Comparison of ENCODE assay signal across 1 cellular context in the genomic region with DNA sequence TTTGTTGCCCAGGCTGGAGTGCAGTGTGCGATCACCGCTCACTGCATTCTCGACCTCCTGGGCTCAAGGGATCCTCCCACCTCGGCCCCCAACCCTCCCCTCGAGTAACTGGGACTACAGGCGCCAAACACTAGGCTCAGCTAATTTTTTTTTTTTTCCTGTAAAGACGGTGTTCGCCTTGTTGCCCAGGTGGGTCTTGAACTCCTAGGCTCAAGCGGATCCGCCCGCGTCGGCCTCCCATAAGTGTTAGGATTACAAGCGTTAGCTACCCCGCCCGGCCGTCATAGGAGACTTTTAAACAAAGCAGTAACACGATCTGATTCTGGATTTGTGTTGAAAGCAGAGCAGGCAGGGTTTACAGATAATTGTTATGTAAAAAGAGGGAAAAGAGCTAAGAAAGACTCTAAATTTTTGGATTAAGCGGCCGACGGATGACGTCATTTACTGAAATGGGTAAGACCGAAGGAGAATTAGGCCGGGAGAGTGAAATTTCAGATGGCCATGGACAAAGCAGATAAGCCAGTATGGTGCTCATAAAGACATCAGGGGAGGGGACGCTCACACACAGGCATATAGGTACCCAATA.
A peak's percentile ranks its signal among the peaks of the same experiment; 100 is the strongest.
TF ChIP-seq lines count a peak whose summit lies in the region.

No MANE protein-coding gene starts in this region.

TF ChIP-seq in K562, 482 proteins besides CTCF, POLR2A, EP300 and RAD21 (continued from another document and continues in another):
- TF ChIP-seq ZNF395 (CRISPR knock-in tag; IDR thresholded peaks at IDR 0.05): 0 out of 2 replicates have a peak, but pooled peaks have one; percentile 52
- no peak for TF ChIP-seq ZNF274 (IDR thresholded peaks at IDR 0.05; ENCODE audit: borderline replicate concordance, low read depth, low read length)
- no peak for TF ChIP-seq NR2C1 (IDR thresholded peaks at IDR 0.05)
- TF ChIP-seq NR2C1 (tag; IDR thresholded peaks at IDR 0.05): no peak
- no peak for TF ChIP-seq SMAD2 (IDR thresholded peaks at IDR 0.05; ENCODE audit: low read depth, low read length)
- no peak for TF ChIP-seq ZFP36 (IDR thresholded peaks at IDR 0.05; ENCODE audit: low read depth, low read length, partially characterized antibody)
- TF ChIP-seq ZKSCAN8 (CRISPR knock-in tag; IDR thresholded peaks at IDR 0.05): peak; percentile 73; the same call in 1 of the 2 replicates
- no peak for TF ChIP-seq RBFOX2 (IDR thresholded peaks at IDR 0.05; ENCODE audit: low read depth, low read length)
- no peak for TF ChIP-seq ZFPM2 (CRISPR knock-in tag; IDR thresholded peaks at IDR 0.05)
- TF ChIP-seq ZNF592 (IDR thresholded peaks at IDR 0.05): peak; percentile 22; the same call in 1 of the 2 replicates
- no peak for TF ChIP-seq ZNF717 (CRISPR knock-in tag; IDR thresholded peaks at IDR 0.05)
- TF ChIP-seq CCAR2 (IDR thresholded peaks at IDR 0.05; ENCODE audit: low read depth, low read length): no peak
- no peak for TF ChIP-seq NFXL1 (CRISPR knock-in tag; IDR thresholded peaks at IDR 0.05)
- peak; percentile 76; the same call in 1 of the 2 replicates for TF ChIP-seq ZC3H4 (CRISPR knock-in tag; IDR thresholded peaks at IDR 0.05; ENCODE audit: borderline replicate concordance)
- no peak for TF ChIP-seq ZNF695 (CRISPR knock-in tag; IDR thresholded peaks at IDR 0.05)
- TF ChIP-seq HES1 (IDR thresholded peaks at IDR 0.05; ENCODE audit: low read depth): no peak
- no peak for TF ChIP-seq MTF1 (CRISPR knock-in tag; IDR thresholded peaks at IDR 0.05; ENCODE audit: borderline replicate concordance)
- TF ChIP-seq, protein P1, sequence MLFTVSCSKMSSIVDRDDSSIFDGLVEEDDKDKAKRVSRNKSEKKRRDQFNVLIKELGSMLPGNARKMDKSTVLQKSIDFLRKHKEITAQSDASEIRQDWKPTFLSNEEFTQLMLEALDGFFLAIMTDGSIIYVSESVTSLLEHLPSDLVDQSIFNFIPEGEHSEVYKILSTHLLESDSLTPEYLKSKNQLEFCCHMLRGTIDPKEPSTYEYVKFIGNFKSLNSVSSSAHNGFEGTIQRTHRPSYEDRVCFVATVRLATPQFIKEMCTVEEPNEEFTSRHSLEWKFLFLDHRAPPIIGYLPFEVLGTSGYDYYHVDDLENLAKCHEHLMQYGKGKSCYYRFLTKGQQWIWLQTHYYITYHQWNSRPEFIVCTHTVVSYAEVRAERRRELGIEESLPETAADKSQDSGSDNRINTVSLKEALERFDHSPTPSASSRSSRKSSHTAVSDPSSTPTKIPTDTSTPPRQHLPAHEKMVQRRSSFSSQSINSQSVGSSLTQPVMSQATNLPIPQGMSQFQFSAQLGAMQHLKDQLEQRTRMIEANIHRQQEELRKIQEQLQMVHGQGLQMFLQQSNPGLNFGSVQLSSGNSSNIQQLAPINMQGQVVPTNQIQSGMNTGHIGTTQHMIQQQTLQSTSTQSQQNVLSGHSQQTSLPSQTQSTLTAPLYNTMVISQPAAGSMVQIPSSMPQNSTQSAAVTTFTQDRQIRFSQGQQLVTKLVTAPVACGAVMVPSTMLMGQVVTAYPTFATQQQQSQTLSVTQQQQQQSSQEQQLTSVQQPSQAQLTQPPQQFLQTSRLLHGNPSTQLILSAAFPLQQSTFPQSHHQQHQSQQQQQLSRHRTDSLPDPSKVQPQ (CRISPR knock-in tag; IDR thresholded peaks at IDR 0.05; ENCODE audit: borderline replicate concordance): no peak
- TF ChIP-seq ZNF175 (CRISPR knock-in tag; IDR thresholded peaks at IDR 0.05; ENCODE audit: low read depth): 0 out of 2 replicates have a peak, but pooled peaks have one; percentile 16
- no peak for TF ChIP-seq BRF1 (IDR thresholded peaks at IDR 0.05; ENCODE audit: borderline replicate concordance, extremely low read depth, insufficient read length)
- TF ChIP-seq, protein P2, sequence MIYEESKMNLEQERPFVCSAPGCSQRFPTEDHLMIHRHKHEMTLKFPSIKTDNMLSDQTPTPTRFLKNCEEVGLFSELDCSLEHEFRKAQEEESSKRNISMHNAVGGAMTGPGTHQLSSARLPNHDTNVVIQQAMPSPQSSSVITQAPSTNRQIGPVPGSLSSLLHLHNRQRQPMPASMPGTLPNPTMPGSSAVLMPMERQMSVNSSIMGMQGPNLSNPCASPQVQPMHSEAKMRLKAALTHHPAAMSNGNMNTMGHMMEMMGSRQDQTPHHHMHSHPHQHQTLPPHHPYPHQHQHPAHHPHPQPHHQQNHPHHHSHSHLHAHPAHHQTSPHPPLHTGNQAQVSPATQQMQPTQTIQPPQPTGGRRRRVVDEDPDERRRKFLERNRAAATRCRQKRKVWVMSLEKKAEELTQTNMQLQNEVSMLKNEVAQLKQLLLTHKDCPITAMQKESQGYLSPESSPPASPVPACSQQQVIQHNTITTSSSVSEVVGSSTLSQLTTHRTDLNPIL (CRISPR knock-in tag; IDR thresholded peaks at IDR 0.05): peak; percentile 67; the same call in 1 of the 2 replicates
- no peak for TF ChIP-seq RCOR1 (IDR thresholded peaks at IDR 0.05; ENCODE audit: borderline replicate concordance in 1 of 2, low read depth in 2 of 2, low read length in 2 of 2)
- TF ChIP-seq, protein P3, sequence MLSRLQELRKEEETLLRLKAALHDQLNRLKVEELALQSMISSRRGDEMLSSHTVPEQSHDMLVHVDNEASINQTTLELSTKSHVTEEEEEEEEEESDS (CRISPR knock-in tag; IDR thresholded peaks at IDR 0.05): no peak
- TF ChIP-seq RBM17 (IDR thresholded peaks at IDR 0.05; ENCODE audit: borderline replicate concordance, low read depth, low read length): no peak
- TF ChIP-seq POLR3A (IDR thresholded peaks at IDR 0.05; ENCODE audit: borderline replicate concordance, extremely low read depth, insufficient read depth, insufficient read length): no peak
- TF ChIP-seq ZNF830 (CRISPR knock-in tag; IDR thresholded peaks at IDR 0.05): no peak
- TF ChIP-seq POLR2B (IDR thresholded peaks at IDR 0.05; ENCODE audit: low read depth, partially characterized antibody): no peak
- TF ChIP-seq ZNF124 (CRISPR knock-in tag; IDR thresholded peaks at IDR 0.05): no peak
- TF ChIP-seq GABPA (tag; conservative IDR thresholded peaks at IDR 0.05; ENCODE audit: low read depth): no peak
- TF ChIP-seq NFYB (IDR thresholded peaks at IDR 0.05; ENCODE audit: extremely low read depth, insufficient read length): no peak
- TF ChIP-seq, protein P4, sequence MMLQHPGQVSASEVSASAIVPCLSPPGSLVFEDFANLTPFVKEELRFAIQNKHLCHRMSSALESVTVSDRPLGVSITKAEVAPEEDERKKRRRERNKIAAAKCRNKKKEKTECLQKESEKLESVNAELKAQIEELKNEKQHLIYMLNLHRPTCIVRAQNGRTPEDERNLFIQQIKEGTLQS (IDR thresholded peaks at IDR 0.05): peak; percentile 100
- TF ChIP-seq, protein P4 (CRISPR knock-in tag; conservative IDR thresholded peaks at IDR 0.05): peak; percentile 87
- peak; percentile 45; the same call in 1 of the 2 replicates for TF ChIP-seq CUX1 (CRISPR knock-in tag; IDR thresholded peaks at IDR 0.05)
- TF ChIP-seq PRMT5 (CRISPR knock-in tag; IDR thresholded peaks at IDR 0.05): no peak
- no peak for TF ChIP-seq ILF3 (IDR thresholded peaks at IDR 0.05; ENCODE audit: borderline replicate concordance)
- no peak for TF ChIP-seq CXXC5 (CRISPR knock-in tag; IDR thresholded peaks at IDR 0.05)
- no peak for TF ChIP-seq MYNN (IDR thresholded peaks at IDR 0.05)
- TF ChIP-seq MYNN (CRISPR knock-in tag; IDR thresholded peaks at IDR 0.05): no peak
- TF ChIP-seq ZNF311 (CRISPR knock-in tag; IDR thresholded peaks at IDR 0.05): no peak; the same call in 1 of the 2 replicates
- TF ChIP-seq, protein P5, sequence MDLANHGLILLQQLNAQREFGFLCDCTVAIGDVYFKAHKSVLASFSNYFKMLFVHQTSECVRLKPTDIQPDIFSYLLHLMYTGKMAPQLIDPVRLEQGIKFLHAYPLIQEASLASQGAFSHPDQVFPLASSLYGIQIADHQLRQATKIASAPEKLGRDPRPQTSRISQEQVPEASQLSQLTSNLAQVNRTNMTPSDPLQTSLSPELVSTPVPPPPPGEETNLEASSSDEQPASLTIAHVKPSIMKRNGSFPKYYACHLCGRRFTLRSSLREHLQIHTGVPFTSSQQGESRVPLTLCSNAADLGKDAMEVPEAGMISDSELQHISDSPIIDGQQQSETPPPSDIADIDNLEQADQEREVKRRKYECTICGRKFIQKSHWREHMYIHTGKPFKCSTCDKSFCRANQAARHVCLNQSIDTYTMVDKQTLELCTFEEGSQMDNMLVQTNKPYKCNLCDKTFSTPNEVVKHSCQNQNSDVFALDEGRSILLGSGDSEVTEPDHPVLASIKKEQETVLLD (IDR thresholded peaks at IDR 0.05): no peak
- TF ChIP-seq FOXA3 (CRISPR knock-in tag; conservative IDR thresholded peaks at IDR 0.05 in 1 of 2, IDR thresholded peaks at IDR 0.05 in 1 of 2): no peak
- TF ChIP-seq JUN (IDR thresholded peaks at IDR 0.05; ENCODE audit: borderline replicate concordance, low read depth, low read length): peak; percentile 97
- no peak; the same call in 1 of the 2 replicates for TF ChIP-seq JUN (CRISPR knock-in tag; IDR thresholded peaks at IDR 0.05; ENCODE audit: borderline replicate concordance)
- TF ChIP-seq SMC3 (conservative IDR thresholded peaks at IDR 0.05; ENCODE audit: insufficient read depth, low read depth, low read length): no peak
- TF ChIP-seq HNRNPLL (IDR thresholded peaks at IDR 0.05; ENCODE audit: low read depth, low read length, poor library complexity, severe bottlenecking): no peak
